14 cellular contexts compared by ENCODE assay signal in the genomic region with DNA sequence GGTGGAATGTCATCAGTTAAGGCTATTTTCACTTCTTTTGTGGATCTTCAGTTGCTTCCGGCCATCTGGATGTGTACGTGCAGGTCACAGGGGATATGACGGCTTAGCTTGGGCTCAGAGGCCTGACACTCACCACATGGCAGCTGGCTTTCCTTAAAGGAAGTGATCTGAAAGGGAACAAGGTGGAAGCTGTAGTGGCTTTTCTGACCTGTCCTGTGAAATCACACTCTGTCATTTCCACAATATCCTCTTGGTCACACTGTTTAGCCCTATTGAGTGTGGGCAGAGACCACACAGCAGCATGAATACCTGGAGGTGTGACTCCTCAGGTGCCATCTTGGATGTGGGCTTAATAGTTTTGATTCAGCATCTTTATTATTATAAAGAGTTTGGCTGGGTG. TPM values are rescaled to one million over a fixed set of nuclear protein-coding genes. Genes with fewer than 3 reads are reported as not detected.
A peak's percentile ranks its signal among the peaks of the same experiment; 100 is the strongest.
DNase-seq lines count a peak whose midpoint lies in the region; ATAC-seq, FAIRE-seq and TF ChIP-seq lines count a peak whose summit lies in the region.
"Had no signal": no experiment of that assay in that cellular context is flagged by ENCODE, and none has a peak within 500 bp of the region (broad histone marks: within the 10 kb centered on the region; RNA-seq: fewer than 3 reads in every experiment).

No MANE protein-coding gene starts in this region.

- intact Hi-C loops in K562 (cut with micrococcal nuclease) (no loop called here), right lobe of liver (cut with DNase I) (no loop called here)

- H3K27ac ChIP-seq in K562 (ENCODE audit: extremely low read depth, low read depth, low read length), result peak overlapping the region; percentile 42; the same call in 2 of the 3 replicates
- peak overlapping the region in 2 of 3 donors; percentile 10 to 34 for H3K27ac ChIP-seq in right lobe of liver
- H3K27ac ChIP-seq: A549, KMS-11 had no signal

- WGBS in K562 (ENCODE audit: insufficient coverage, low coverage, missing lambda C conversion rate), result 57% methylated on average over 3 of the region's 3 CpGs
- WGBS in right lobe of liver (ENCODE audit: insufficient coverage, low coverage, low lambda C conversion rate, missing lambda C conversion rate), result 63% methylated on average over 3 of the region's 3 CpGs

- H3K9ac ChIP-seq in K562 (ENCODE audit: insufficient read depth in 1 of 2, low read depth in 2 of 2, low read length in 2 of 2), result peak overlapping the region; percentile 2 to 47; a peak in 2 of 4 replicates
- H3K9ac ChIP-seq: KMS-11 had no signal

- H4K20me1 ChIP-seq in K562 (replicated peaks; ENCODE audit: control insufficient read depth, insufficient read depth, low read length), result no peaks in the 10 kb centered on the region

- no peaks in the 10 kb centered on the region for H3K36me3 ChIP-seq in K562 (ENCODE audit: control insufficient read depth, insufficient read depth, low read length)
- H3K36me3 ChIP-seq in right lobe of liver, result no peaks in the 10 kb centered on the region

- no peak for TF ChIP-seq CTCF in K562 (IDR thresholded peaks at IDR 0.05 in 2 of 3, conservative IDR thresholded peaks at IDR 0.05 in 1 of 3; ENCODE audit: insufficient read depth in 2 of 3, low read depth in 1 of 3, low read length in 3 of 3)
- TF ChIP-seq CTCF in right lobe of liver (IDR thresholded peaks at IDR 0.05), result no peak

- DNase-seq in CD1c-positive myeloid dendritic cell (ENCODE audit: extremely low spot score), result peak; percentile 38
- DNase-seq in K562 (ENCODE audit: extremely low read depth in 1 of 4, low spot score in 3 of 4), result no peak
- no peak for DNase-seq in right lobe of liver
- DNase-seq in DMS79 (lab: John Stamatoyannopoulos, UW), result no peak
- no peak for DNase-seq in activated CD8-positive, alpha-beta memory T cell treated with anti-CD3 and anti-CD28 coated beads for 24 hours
- DNase-seq in SW 1271 (lab: John Stamatoyannopoulos, UW), result no peak
- DNase-seq: COR-L47, NCI-H1092, NCI-H510A treated with DMSO at 0.1 percent for 48 hours had no signal

- H3K9me3 ChIP-seq in K562 (replicated peaks; ENCODE audit: control insufficient read depth, insufficient read depth, low read depth, low read length) (peaks cover 11% of the 10 kb centered on the region), right lobe of liver (no peaks in the 10 kb centered on the region)
- H3K9me3 ChIP-seq: A549 had no signal

- in situ Hi-C loops in K562 (cut with MboI), result no loop called here

- no peaks in the 10 kb centered on the region for H3K27me3 ChIP-seq in K562 (ENCODE audit: control insufficient read depth in 2 of 2, insufficient read depth in 2 of 2, low read length in 2 of 2)
- H3K27me3 ChIP-seq in right lobe of liver, result no peaks in the 10 kb centered on the region

- H3K4me1 ChIP-seq in K562 (replicated peaks in 1 of 2; ENCODE audit: control insufficient read depth in 2 of 2, insufficient read depth in 2 of 2, low read length in 2 of 2) (peaks cover 27 to 38% of the 10 kb centered on the region in 2 experiments; a peak in 4 of 5 replicates), right lobe of liver (no peaks in the 10 kb centered on the region)

- peaks cover 5% of the 10 kb centered on the region for H3K79me2 ChIP-seq in K562 (ENCODE audit: control insufficient read depth, insufficient read depth, low read length)

- TF ChIP-seq RAD21 in K562 (CRISPR knock-in tag; conservative IDR thresholded peaks at IDR 0.05 in 1 of 2, IDR thresholded peaks at IDR 0.05 in 1 of 2), result no peak

- no peak for TF ChIP-seq EP300 in K562 (IDR thresholded peaks at IDR 0.05; ENCODE audit: low read length)

- no peaks in the 10 kb centered on the region for H3K9me1 ChIP-seq in K562 (ENCODE audit: control insufficient read depth, insufficient read depth, low read length)

- H3K4me3 ChIP-seq in K562, result no peak overlapping the region
- H3K4me3 ChIP-seq in right lobe of liver, result no peak overlapping the region
- H3K4me3 ChIP-seq: A549, GM23338 had no signal

- H2AFZ ChIP-seq in K562 (ENCODE audit: low read depth, low read length), result peak overlapping the region; percentile 54
- H2AFZ ChIP-seq: GM23338 had no signal

- no peak for TF ChIP-seq POLR2A in K562 (conservative IDR thresholded peaks at IDR 0.05)
- no peak for TF ChIP-seq POLR2A in right lobe of liver (IDR thresholded peaks at IDR 0.05)

- CTCF ChIA-PET in K562 (lab: Yijun Ruan, JAX; ENCODE audit: low intra/inter-chr PET ratio), result no interaction called here

- POLR2A ChIA-PET in K562 (lab: Yijun Ruan, JAX), result interaction anchor here (0.6 to 3.7 kb wide), 4 partner anchors 12 to 45 kb away, joined by 3 to 29 read pairs (median 6); partner anchors contain the start of genes DHDH and FTL

- no peak overlapping the region for H3K4me2 ChIP-seq in K562 (ENCODE audit: insufficient read depth, low read length)
- H3K4me2 ChIP-seq: A549, GM23338, KMS-11 had no signal

- no TSS peak for BruUV-seq in K562 (replicated peaks; lab: Mats Ljungman, UMichigan)

- no peak for FAIRE-seq in K562 (lab: Jason Lieb, UNC)
- FAIRE-seq: A549, GM12892 had no signal

- ATAC-seq in K562, result no peak
- peak in 3 of 4 donors; percentile 14 to 57 (median 46) for ATAC-seq in right lobe of liver
- ATAC-seq: A549, GM23338 had no signal

RNA-seq across cellular contexts. Expression of gene BAX, which starts 4.5 kb away (rescaled TPM):
- total RNA-seq in K562 (2011; cell fraction: chromatin; rRNA removed; ENCODE audit: low replicate concordance), result 47.4 and 110 TPM in 2 replicates
- total RNA-seq in K562 (2011; cell fraction: nucleolus; rRNA removed), result 95.2 and 106 TPM in 2 replicates
- 67.2 and 75.0 TPM in 2 replicates for total RNA-seq in K562 (2011; cell fraction: nucleoplasm; rRNA removed)
- total RNA-seq in K562 (2014; rRNA removed) (44.5 and 62.0 TPM in 2 replicates), K562 (2014; rRNA removed; fragmentation: Illumina TruSeq; extraction: Trizol) (22.1 and 23.0 TPM in 2 replicates), K562 (2015; rRNA removed; fragmentation: Illumina TruSeq; extraction: Trizol) (41.3 and 46.5 TPM in 2 replicates), K562 (2021) (95.4 and 98.5 TPM in 2 replicates), right lobe of liver (10 to 100 TPM; 15.9 to 54.1 (median 30.8) TPM)
- polyA plus RNA-seq in K562 (2011; rRNA removed) (51.2 and 56.6 TPM in 2 replicates), K562 (2014; fragmentation: Illumina TruSeq; extraction: Trizol) (67.5 and 79.1 TPM in 2 replicates), K562 (2014; fragmentation: Nextera tagmentation; extraction: Ambion mirVana) (1 to 10 TPM; 3.2 to 5.5 TPM), K562 (2014; rRNA removed) (69.6 and 79.5 TPM in 2 replicates)
- 75.9 and 134 TPM in 2 replicates for polyA plus RNA-seq in K562 (2011; cell fraction: cytosol; rRNA removed)
- polyA plus RNA-seq in K562 (2011; cell fraction: nucleus; rRNA removed), result 94.1 and 129 TPM in 2 replicates
- 105 and 115 TPM in 2 replicates for polyA plus RNA-seq in K562 (2012)
- 13.0 and 20.5 TPM in 2 replicates for polyA minus RNA-seq in K562 (2011; rRNA and poly(A)+ RNA removed)
- 37.3 and 38.6 TPM in 2 replicates for polyA minus RNA-seq in K562 (2011; cell fraction: cytosol; rRNA and poly(A)+ RNA removed)
- 30.5 and 33.0 TPM in 2 replicates for polyA minus RNA-seq in K562 (2011; cell fraction: nucleus; rRNA and poly(A)+ RNA removed)

RNA-seq across cellular contexts. Expression of gene FTL, which starts 14.9 kb away (rescaled TPM):
- total RNA-seq in K562 (2011; cell fraction: chromatin; rRNA removed; ENCODE audit: low replicate concordance), result 116 and 227 TPM in 2 replicates
- 251 and 284 TPM in 2 replicates for total RNA-seq in K562 (2011; cell fraction: nucleolus; rRNA removed)
- 546 and 1,281 TPM in 2 replicates for total RNA-seq in K562 (2011; cell fraction: nucleoplasm; rRNA removed)
- total RNA-seq in K562 (2014; rRNA removed), result 3,611 and 4,100 TPM in 2 replicates
- 2,821 and 3,420 TPM in 2 replicates for total RNA-seq in K562 (2014; rRNA removed; fragmentation: Illumina TruSeq; extraction: Trizol)
- total RNA-seq in K562 (2015; rRNA removed; fragmentation: Illumina TruSeq; extraction: Trizol), result 4,574 and 5,040 TPM in 2 replicates
- total RNA-seq in K562 (2021), result 3,376 and 3,459 TPM in 2 replicates
- polyA plus RNA-seq in K562 (2011; rRNA removed), result 1,231 and 2,161 TPM in 2 replicates
- 5,138 and 6,086 TPM in 2 replicates for polyA plus RNA-seq in K562 (2011; cell fraction: cytosol; rRNA removed)
- polyA plus RNA-seq in K562 (2011; cell fraction: nucleus; rRNA removed), result 1,631 and 1,635 TPM in 2 replicates
- polyA plus RNA-seq in K562 (2012), result 3,654 and 5,025 TPM in 2 replicates
- polyA plus RNA-seq in K562 (2014; fragmentation: Illumina TruSeq; extraction: Trizol), result 6,461 and 6,790 TPM in 2 replicates
- polyA plus RNA-seq in K562 (2014; fragmentation: Nextera tagmentation; extraction: Ambion mirVana), result over 10,000 TPM; 17,458 to 27,415 TPM
- 3,965 and 4,994 TPM in 2 replicates for polyA plus RNA-seq in K562 (2014; rRNA removed)
- 536 and 548 TPM in 2 replicates for polyA minus RNA-seq in K562 (2011; rRNA and poly(A)+ RNA removed)
- polyA minus RNA-seq in K562 (2011; cell fraction: cytosol; rRNA and poly(A)+ RNA removed), result 790 and 999 TPM in 2 replicates
- 171 and 269 TPM in 2 replicates for polyA minus RNA-seq in K562 (2011; cell fraction: nucleus; rRNA and poly(A)+ RNA removed)
- over 10,000 TPM in 3 of 6 experiments, 1,000 to 10,000 TPM in 3; 5,005 to 19,229 (median 10,447) TPM for total RNA-seq in right lobe of liver

RNA-seq across cellular contexts. Expression of gene DHDH, which starts 16.7 kb away (rescaled TPM):
- total RNA-seq in K562 (2011; cell fraction: chromatin; rRNA removed; ENCODE audit: low replicate concordance), result 1.4 and 2.3 TPM in 2 replicates
- 1.7 and 2.7 TPM in 2 replicates for total RNA-seq in K562 (2011; cell fraction: nucleolus; rRNA removed)
- total RNA-seq in K562 (2011; cell fraction: nucleoplasm; rRNA removed), result 0.99 and 1.0 TPM in 2 replicates
- total RNA-seq in K562 (2014; rRNA removed) (1.1 and 1.5 TPM in 2 replicates), K562 (2014; rRNA removed; fragmentation: Illumina TruSeq; extraction: Trizol) (0.44 and 0.51 TPM in 2 replicates), K562 (2015; rRNA removed; fragmentation: Illumina TruSeq; extraction: Trizol) (0.76 and 1.2 TPM in 2 replicates), K562 (2021) (1.6 and 2.1 TPM in 2 replicates), right lobe of liver (under 1 TPM in 1 of 6 experiments, not detected in 5; 0.29 TPM)
- polyA plus RNA-seq in K562 (2011; rRNA removed) (1.9 and 4.2 TPM in 2 replicates), K562 (2014; fragmentation: Illumina TruSeq; extraction: Trizol) (0.37 and 1.2 TPM in 2 replicates), K562 (2014; fragmentation: Nextera tagmentation; extraction: Ambion mirVana) (under 1 TPM; 0.41 to 0.87 TPM), K562 (2014; rRNA removed) (1.3 and 1.6 TPM in 2 replicates)
- polyA plus RNA-seq in K562 (2011; cell fraction: cytosol; rRNA removed), result 4.5 and 4.6 TPM in 2 replicates
- polyA plus RNA-seq in K562 (2011; cell fraction: nucleus; rRNA removed), result 3.6 and 5.2 TPM in 2 replicates
- 2.2 and 4.5 TPM in 2 replicates for polyA plus RNA-seq in K562 (2012)
- polyA minus RNA-seq in K562 (2011; rRNA and poly(A)+ RNA removed), result 0.25 and 0.45 TPM in 2 replicates
- polyA minus RNA-seq in K562 (2011; cell fraction: cytosol; rRNA and poly(A)+ RNA removed), result 2.7 TPM in 1 of 2 replicates, not detected in the other
- 0.81 and 1.6 TPM in 2 replicates for polyA minus RNA-seq in K562 (2011; cell fraction: nucleus; rRNA and poly(A)+ RNA removed)
- total RNA-seq: MCF 10A had no signal

RNA-seq across cellular contexts. Expression of gene GYS1, which starts 43.0 kb away (rescaled TPM):
- 36.8 and 78.5 TPM in 2 replicates for total RNA-seq in K562 (2011; cell fraction: chromatin; rRNA removed; ENCODE audit: low replicate concordance)
- total RNA-seq in K562 (2011; cell fraction: nucleolus; rRNA removed), result 40.7 and 40.9 TPM in 2 replicates
- total RNA-seq in K562 (2011; cell fraction: nucleoplasm; rRNA removed), result 28.8 and 32.4 TPM in 2 replicates
- total RNA-seq in K562 (2014; rRNA removed), result 12.9 and 20.5 TPM in 2 replicates
- 8.8 and 11.3 TPM in 2 replicates for total RNA-seq in K562 (2014; rRNA removed; fragmentation: Illumina TruSeq; extraction: Trizol)
- total RNA-seq in K562 (2015; rRNA removed; fragmentation: Illumina TruSeq; extraction: Trizol), result 15.2 and 18.4 TPM in 2 replicates
- 26.1 and 28.1 TPM in 2 replicates for total RNA-seq in K562 (2021)
- 26.0 and 26.7 TPM in 2 replicates for polyA plus RNA-seq in K562 (2011; rRNA removed)
- polyA plus RNA-seq in K562 (2011; cell fraction: cytosol; rRNA removed), result 26.7 and 37.5 TPM in 2 replicates
- polyA plus RNA-seq in K562 (2011; cell fraction: nucleus; rRNA removed), result 26.4 and 41.7 TPM in 2 replicates
- polyA plus RNA-seq in K562 (2012), result 20.3 and 23.1 TPM in 2 replicates
- 31.1 and 32.2 TPM in 2 replicates for polyA plus RNA-seq in K562 (2014; fragmentation: Illumina TruSeq; extraction: Trizol)
- polyA plus RNA-seq in K562 (2014; fragmentation: Nextera tagmentation; extraction: Ambion mirVana), result 1 to 10 TPM; 1.9 to 2.2 TPM
- polyA plus RNA-seq in K562 (2014; rRNA removed), result 18.0 and 24.3 TPM in 2 replicates
- 15.7 and 26.2 TPM in 2 replicates for polyA minus RNA-seq in K562 (2011; rRNA and poly(A)+ RNA removed)
- polyA minus RNA-seq in K562 (2011; cell fraction: cytosol; rRNA and poly(A)+ RNA removed), result 20.6 and 25.9 TPM in 2 replicates
- polyA minus RNA-seq in K562 (2011; cell fraction: nucleus; rRNA and poly(A)+ RNA removed), result 13.2 and 13.8 TPM in 2 replicates
- 10 to 100 TPM in 2 of 6 experiments, 1 to 10 TPM in 4; 4.7 to 12.5 (median 8.9) TPM for total RNA-seq in right lobe of liver

RNA-seq across cellular contexts. Expression of gene RUVBL2, which starts 43.5 kb away (rescaled TPM):
- total RNA-seq in K562 (2011; cell fraction: chromatin; rRNA removed; ENCODE audit: low replicate concordance), result 106 and 309 TPM in 2 replicates
- total RNA-seq in K562 (2011; cell fraction: nucleolus; rRNA removed), result 270 and 321 TPM in 2 replicates
- 174 and 179 TPM in 2 replicates for total RNA-seq in K562 (2011; cell fraction: nucleoplasm; rRNA removed)
- 453 and 558 TPM in 2 replicates for total RNA-seq in K562 (2014; rRNA removed)
- 56.6 and 95.4 TPM in 2 replicates for total RNA-seq in K562 (2014; rRNA removed; fragmentation: Illumina TruSeq; extraction: Trizol)
- total RNA-seq in K562 (2015; rRNA removed; fragmentation: Illumina TruSeq; extraction: Trizol), result 282 and 294 TPM in 2 replicates
- 335 and 343 TPM in 2 replicates for total RNA-seq in K562 (2021)
- 237 and 273 TPM in 2 replicates for polyA plus RNA-seq in K562 (2011; rRNA removed)
- polyA plus RNA-seq in K562 (2011; cell fraction: cytosol; rRNA removed), result 435 and 727 TPM in 2 replicates
- polyA plus RNA-seq in K562 (2011; cell fraction: nucleus; rRNA removed), result 267 and 312 TPM in 2 replicates
- 308 and 401 TPM in 2 replicates for polyA plus RNA-seq in K562 (2012)
- polyA plus RNA-seq in K562 (2014; fragmentation: Illumina TruSeq; extraction: Trizol), result 165 and 339 TPM in 2 replicates
- 10 to 100 TPM; 71.4 to 95.3 TPM for polyA plus RNA-seq in K562 (2014; fragmentation: Nextera tagmentation; extraction: Ambion mirVana)
- polyA plus RNA-seq in K562 (2014; rRNA removed), result 310 and 330 TPM in 2 replicates
- 168 and 344 TPM in 2 replicates for polyA minus RNA-seq in K562 (2011; rRNA and poly(A)+ RNA removed)
- polyA minus RNA-seq in K562 (2011; cell fraction: cytosol; rRNA and poly(A)+ RNA removed), result 335 and 352 TPM in 2 replicates
- 89.8 and 126 TPM in 2 replicates for polyA minus RNA-seq in K562 (2011; cell fraction: nucleus; rRNA and poly(A)+ RNA removed)
- 10 to 100 TPM; 22.8 to 66.7 (median 32.3) TPM for total RNA-seq in right lobe of liver
